Comparison of ENCODE assay signal across 11 cellular contexts in the genomic region with DNA sequence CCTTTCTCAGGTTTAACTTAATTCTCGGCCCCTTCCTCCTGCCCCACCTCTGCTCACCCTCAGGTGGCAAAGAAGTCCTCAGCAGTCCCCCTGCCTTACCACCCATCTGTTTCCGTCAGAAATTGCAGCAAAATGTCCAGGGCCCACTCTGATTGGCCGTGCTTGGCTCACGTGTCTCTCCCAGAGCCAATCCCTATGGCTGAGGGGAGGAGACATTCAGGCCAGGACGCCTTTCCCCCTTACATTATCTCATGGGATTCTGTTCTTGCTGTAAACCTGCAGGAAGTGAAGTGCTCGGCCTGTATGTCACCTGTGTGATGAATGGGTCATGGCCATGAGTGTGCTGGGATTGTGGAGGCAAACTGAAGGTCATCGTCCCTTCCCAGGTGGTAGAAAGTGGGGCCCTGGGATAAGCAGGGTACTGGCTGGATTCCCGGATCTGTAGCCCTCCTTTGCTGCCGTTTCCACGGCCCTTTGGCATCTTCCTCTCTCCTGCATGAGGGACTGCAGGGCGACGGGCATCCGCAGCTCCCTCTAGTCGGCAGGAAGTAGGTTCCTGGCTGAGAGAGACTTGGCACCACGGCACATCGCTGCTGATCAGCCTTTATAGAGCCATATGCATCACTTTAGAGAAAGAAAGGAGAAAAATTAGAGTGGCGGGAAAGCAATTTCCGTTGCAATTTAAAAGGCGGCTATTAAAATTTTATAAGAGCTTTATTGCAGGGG.
A peak's percentile ranks its signal among the peaks of the same experiment; 100 is the strongest.
DNase-seq lines count a peak whose midpoint lies in the region; ATAC-seq and TF ChIP-seq lines count a peak whose summit lies in the region.
"Had no signal": no experiment of that assay in that cellular context is flagged by ENCODE, and none has a peak within 500 bp of the region (broad histone marks: within the 10 kb centered on the region; RNA-seq: fewer than 3 reads in every experiment).

No MANE protein-coding gene starts in this region.

- TF ChIP-seq CTCF in GM23338 (conservative IDR thresholded peaks at IDR 0.05; ENCODE audit: low read depth in 2 of 2) (no peak), OCI-LY1 (IDR thresholded peaks at IDR 0.05; ENCODE audit: low read length) (no peak)

- H3K9me2 ChIP-seq in GM23338 (ENCODE audit: insufficient read depth) (no peaks in the 10 kb centered on the region), OCI-LY1 (ENCODE audit: low read depth, low read length) (no peaks in the 10 kb centered on the region)

- H3K27ac ChIP-seq in GM23338 (ENCODE audit: low read depth) (peak overlapping the region; percentile 91), OCI-LY1 (ENCODE audit: low read depth, low read length, poor library complexity, severe bottlenecking) (peak overlapping the region; percentile 64)

- no peak overlapping the region for H3K4me3 Mint-ChIP-seq in GM23338
- no peak overlapping the region for H3K4me3 Mint-ChIP-seq in activated T-helper 2 cell treated with anti-CD3 and anti-CD28 coated beads, Interferon-gamma antibody, Interleukin-2, Interleukin-4, amounts not matched to agents 10 μg/mL and 5 μg/mL and 100 μg/mL, durations not matched to agents 14 hours and 24 hours and 36 hours (ENCODE audit: low read depth)
- H3K4me3 Mint-ChIP-seq: naive thymus-derived CD4-positive, alpha-beta T cell had no signal

- H2AFZ ChIP-seq in GM23338 (no peak overlapping the region), OCI-LY1 (ENCODE audit: low read length) (no peak overlapping the region)

- no peaks in the 10 kb centered on the region for H3K9me3 ChIP-seq in OCI-LY1 (ENCODE audit: low read length)

- H3K36me3 ChIP-seq in GM23338 (ENCODE audit: insufficient read depth) (no peaks in the 10 kb centered on the region), OCI-LY1 (ENCODE audit: insufficient read depth, low read length) (peaks cover 7% of the 10 kb centered on the region)

- peaks cover 9% of the 10 kb centered on the region for H4K20me1 ChIP-seq in GM23338 (replicated peaks; ENCODE audit: insufficient read depth)
- H4K20me1 ChIP-seq in OCI-LY1 (ENCODE audit: insufficient read depth, low read length): no peaks in the 10 kb centered on the region

- H3K79me2 ChIP-seq in GM23338 (replicated peaks; ENCODE audit: insufficient read depth) (peaks cover 34% of the 10 kb centered on the region), OCI-LY1 (ENCODE audit: insufficient read depth, low read length) (0 out of 2 replicates have a peak, but pooled peaks cover 10% of the 10 kb centered on the region)

- intact Hi-C loops in posterior cingulate gyrus (cut with DNase I): no loop called here
- intact Hi-C loops in activated T-helper 2 cell treated with anti-CD3 and anti-CD28 coated beads, Interferon-gamma antibody, Interleukin-2, Interleukin-4, amounts not matched to agents 10 μg/mL and 5 μg/mL and 100 μg/mL, durations not matched to agents 14 hours and 24 hours and 36 hours (cut with micrococcal nuclease): no loop called here

- DNase-seq in GM23338 (ENCODE audit: low spot score) (peak; percentile 87), posterior cingulate gyrus (peak in 7 of 10 donors; percentile 43 to 89 (median 52)), AML-193 (lab: John Stamatoyannopoulos, UW) (no peak)
- DNase-seq in activated T-helper 2 cell treated with anti-CD3 and anti-CD28 coated beads, Interferon-gamma antibody, Interleukin-2, Interleukin-4, amounts not matched to agents 10 μg/mL and 5 μg/mL and 100 μg/mL, durations not matched to agents 14 hours and 24 hours and 36 hours (ENCODE audit: low spot score): no peak
- no peak for DNase-seq in activated effector memory CD4-positive, alpha-beta T cell treated with anti-CD3 and anti-CD28 coated beads, Interleukin-2, amount 50 U/mL, for 16 hours
- DNase-seq: amniotic stem cell; naive thymus-derived CD4-positive, alpha-beta T cell; small intestine had no signal

- peaks cover 8% of the 10 kb centered on the region for H3K27me3 Mint-ChIP-seq in GM23338 (ENCODE audit: insufficient read depth, low read depth, poor library complexity)
- no peaks in the 10 kb centered on the region for H3K27me3 Mint-ChIP-seq in activated T-helper 2 cell treated with anti-CD3 and anti-CD28 coated beads, Interferon-gamma antibody, Interleukin-2, Interleukin-4, amounts not matched to agents 10 μg/mL and 5 μg/mL and 100 μg/mL, durations not matched to agents 14 hours and 24 hours and 36 hours (ENCODE audit: low read depth)
- H3K27me3 Mint-ChIP-seq: naive thymus-derived CD4-positive, alpha-beta T cell had no signal

- no peaks in the 10 kb centered on the region for H3K9me3 Mint-ChIP-seq in GM23338
- no peaks in the 10 kb centered on the region for H3K9me3 Mint-ChIP-seq in activated T-helper 2 cell treated with anti-CD3 and anti-CD28 coated beads, Interferon-gamma antibody, Interleukin-2, Interleukin-4, amounts not matched to agents 10 μg/mL and 5 μg/mL and 100 μg/mL, durations not matched to agents 14 hours and 24 hours and 36 hours

- H3K27ac Mint-ChIP-seq in GM23338: peak overlapping the region; percentile 57
- H3K27ac Mint-ChIP-seq in activated T-helper 2 cell treated with anti-CD3 and anti-CD28 coated beads, Interferon-gamma antibody, Interleukin-2, Interleukin-4, amounts not matched to agents 10 μg/mL and 5 μg/mL and 100 μg/mL, durations not matched to agents 14 hours and 24 hours and 36 hours: no peak overlapping the region

- H3K9ac ChIP-seq in OCI-LY1 (ENCODE audit: low read length): peak overlapping the region; percentile 36; the same call in 1 of the 2 replicates

- H3K4me2 ChIP-seq in GM23338: 0 out of 2 replicates have a peak overlapping the region, but pooled peaks have one; percentile 10
- H3K4me2 ChIP-seq in OCI-LY1 (ENCODE audit: low read length): peak overlapping the region; percentile 52

- peak; percentile 94 for ATAC-seq in GM23338
- peak; percentile 13 for ATAC-seq in esophagus mucosa
- ATAC-seq in HG02571 (IDR thresholded peaks at IDR 0.05; ENCODE audit: unreplicated experiment): no peak
- ATAC-seq: naive thymus-derived CD4-positive, alpha-beta T cell had no signal

- H3K4me1 ChIP-seq in GM23338 (ENCODE audit: insufficient read depth) (peaks cover 11% of the 10 kb centered on the region), OCI-LY1 (ENCODE audit: insufficient read depth, low read length, severe bottlenecking) (peaks cover 41% of the 10 kb centered on the region)

- H3K36me3 Mint-ChIP-seq in GM23338 (ENCODE audit: low read depth): peaks cover 4% of the 10 kb centered on the region; the same call in 2 of the 3 replicates
- H3K36me3 Mint-ChIP-seq in activated T-helper 2 cell treated with anti-CD3 and anti-CD28 coated beads, Interferon-gamma antibody, Interleukin-2, Interleukin-4, amounts not matched to agents 10 μg/mL and 5 μg/mL and 100 μg/mL, durations not matched to agents 14 hours and 24 hours and 36 hours (ENCODE audit: low read depth): no peaks in the 10 kb centered on the region

- H3F3A ChIP-seq in GM23338 (replicated peaks; ENCODE audit: low read depth) (peaks cover 13% of the 10 kb centered on the region; the same call in 1 of the 2 replicates), OCI-LY1 (ENCODE audit: insufficient read depth, low read length) (no peaks in the 10 kb centered on the region)

- no peaks in the 10 kb centered on the region for H3K27me3 ChIP-seq in GM23338 (ENCODE audit: insufficient read depth)
- H3K27me3 ChIP-seq in OCI-LY1 (ENCODE audit: insufficient read depth, low read length): no peaks in the 10 kb centered on the region

- H3K4me3 ChIP-seq in GM23338 (no peak overlapping the region), OCI-LY1 (ENCODE audit: low read depth, low read length, poor library complexity, severe bottlenecking) (peak overlapping the region; percentile 46)

- H3K4me1 Mint-ChIP-seq in GM23338: peaks cover 27% of the 10 kb centered on the region
- H3K4me1 Mint-ChIP-seq in activated T-helper 2 cell treated with anti-CD3 and anti-CD28 coated beads, Interferon-gamma antibody, Interleukin-2, Interleukin-4, amounts not matched to agents 10 μg/mL and 5 μg/mL and 100 μg/mL, durations not matched to agents 14 hours and 24 hours and 36 hours (ENCODE audit: low read depth): no peaks in the 10 kb centered on the region

TF ChIP-seq in GM23338, 12 proteins besides CTCF, POLR2A, EP300 and RAD21:
- TF ChIP-seq EZH2 (IDR thresholded peaks at IDR 0.05; ENCODE audit: low read depth, unreplicated experiment): no peak
- no peak for TF ChIP-seq STAT1 (IDR thresholded peaks at IDR 0.05; ENCODE audit: unreplicated experiment)
- no peak for TF ChIP-seq ZNF114 (CRISPR knock-in tag; IDR thresholded peaks at IDR 0.05)
- no peak for TF ChIP-seq NANOG (IDR thresholded peaks at IDR 0.05; ENCODE audit: borderline replicate concordance)

Comparison
In these comparisons a context has a peak if more than half of its experiments do, and no peak if none do; other contexts are left out.
1. DNase-seq: peak in GM23338 (single experiment) and posterior cingulate gyrus (7 of 10); none in AML-193 (0 of 2), activated T-helper 2 cell treated with anti-CD3 and anti-CD28 coated beads, Interferon-gamma antibody, Interleukin-2, Interleukin-4, amounts not matched to agents 10 μg/mL and 5 μg/mL and 100 μg/mL, durations not matched to agents 14 hours and 24 hours and 36 hours (single experiment) and activated effector memory CD4-positive, alpha-beta T cell treated with anti-CD3 and anti-CD28 coated beads, Interleukin-2, amount 50 U/mL, for 16 hours (single experiment).